Comparison of ENCODE assay signal across 9 cellular contexts in the genomic region with DNA sequence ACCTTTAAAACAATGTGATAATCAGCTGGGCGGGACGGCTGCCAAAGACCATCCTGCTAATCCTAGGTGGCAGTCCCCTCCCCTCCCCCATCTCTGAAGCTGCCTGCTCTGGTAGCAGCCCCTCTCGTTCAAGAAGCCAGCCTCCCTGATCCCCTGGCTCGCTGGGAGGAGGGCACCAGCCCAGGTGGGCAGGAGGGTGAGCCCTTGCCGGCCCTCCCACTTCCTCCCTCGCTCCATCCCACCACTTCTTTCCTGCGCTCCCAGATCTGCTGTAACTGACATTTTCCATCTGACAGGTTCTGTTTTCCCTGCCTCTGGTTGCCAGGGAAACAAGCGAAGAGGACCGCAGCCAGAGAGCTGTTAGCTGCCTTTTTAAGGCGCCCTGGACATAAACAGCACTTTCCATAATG.
A peak's percentile ranks its signal among the peaks of the same experiment; 100 is the strongest.
DNase-seq lines count a peak whose midpoint lies in the region; ATAC-seq and TF ChIP-seq lines count a peak whose summit lies in the region.
"Had no signal": no experiment of that assay in that cellular context is flagged by ENCODE, and none has a peak within 500 bp of the region (broad histone marks: within the 10 kb centered on the region; RNA-seq: fewer than 3 reads in every experiment).

No MANE protein-coding gene starts in this region.

- H3K27me3 ChIP-seq in dorsolateral prefrontal cortex = no peaks in the 10 kb centered on the region

- peak overlapping the region in 55 of 59 donors; percentile 6 to 95 (median 76) for H3K27ac ChIP-seq in dorsolateral prefrontal cortex

- no peaks in the 10 kb centered on the region for H3K9me3 Mint-ChIP-seq in nephron progenitor cell
- H3K9me3 Mint-ChIP-seq in effector memory CD8-positive, alpha-beta T cell = no peaks in the 10 kb centered on the region
- H3K9me3 Mint-ChIP-seq: T-helper 1 cell treated with Interleukin-12 subunit alpha and Interleukin-12 subunit beta and Interleukin-4 antibody, amounts not matched to agents 30 μg/mL and 1 μg/mL, for 36 hours had no signal

- intact Hi-C loops in dorsolateral prefrontal cortex (cut with DNase I) = no loop called here

- H3K4me3 ChIP-seq in dorsolateral prefrontal cortex = peak overlapping the region in 44 of 59 donors; percentile 0 to 52 (median 32)

- H3K27ac Mint-ChIP-seq in nephron progenitor cell = no peak overlapping the region
- peak overlapping the region in 1 of 2 donors; percentile 53 for H3K27ac Mint-ChIP-seq in effector memory CD8-positive, alpha-beta T cell
- H3K27ac Mint-ChIP-seq: T-helper 1 cell treated with Interleukin-12 subunit alpha and Interleukin-12 subunit beta and Interleukin-4 antibody, amounts not matched to agents 30 μg/mL and 1 μg/mL, for 36 hours had no signal

- peaks cover 66% of the 10 kb centered on the region for H3K27me3 Mint-ChIP-seq in nephron progenitor cell (ENCODE audit: low read depth, poor library complexity)
- H3K27me3 Mint-ChIP-seq in effector memory CD8-positive, alpha-beta T cell = peaks cover 5 to 49% of the 10 kb centered on the region in 2 donors

- no peak for ATAC-seq in GM21528 (IDR thresholded peaks at IDR 0.05; ENCODE audit: low FRiP score, unreplicated experiment)
- ATAC-seq in effector memory CD8-positive, alpha-beta T cell (replicated peaks) = no peak

- TF ChIP-seq CTCF in dorsolateral prefrontal cortex (IDR thresholded peaks at IDR 0.05 in 54 of 56, conservative IDR thresholded peaks at IDR 0.05 in 2 of 56; ENCODE audit: low read depth in 1 of 56, partially characterized antibody in 56 of 56) (no peak), nephron progenitor cell (IDR thresholded peaks at IDR 0.05) (no peak)

- no peaks in the 10 kb centered on the region for H3K36me3 Mint-ChIP-seq in nephron progenitor cell (ENCODE audit: low read depth)
- H3K36me3 Mint-ChIP-seq in effector memory CD8-positive, alpha-beta T cell (ENCODE audit: insufficient read depth) = no peaks in the 10 kb centered on the region

- peaks cover 62% of the 10 kb centered on the region for H3K4me1 Mint-ChIP-seq in nephron progenitor cell
- peaks cover 0 to 14% of the 10 kb centered on the region in 2 donors for H3K4me1 Mint-ChIP-seq in effector memory CD8-positive, alpha-beta T cell (ENCODE audit: low read depth in 2 of 2)

- peak overlapping the region; percentile 26 for H3K4me3 Mint-ChIP-seq in nephron progenitor cell
- no peak overlapping the region for H3K4me3 Mint-ChIP-seq in effector memory CD8-positive, alpha-beta T cell
- H3K4me3 Mint-ChIP-seq: T-helper 1 cell treated with Interleukin-12 subunit alpha and Interleukin-12 subunit beta and Interleukin-4 antibody, amounts not matched to agents 30 μg/mL and 1 μg/mL, for 36 hours had no signal

- DNase-seq in DMS153 (lab: John Stamatoyannopoulos, UW) (peak; percentile 74), NCI-H2171 treated with DMSO at 0.1 percent for 48 hours (lab: John Stamatoyannopoulos, UW) (peak; percentile 97), dorsolateral prefrontal cortex (peak in 8 of 10 donors; percentile 51 to 80 (median 68)), nephron progenitor cell (peak; percentile 47), globus pallidus (ENCODE audit: low spot score) (no peak), epidermal melanocyte (ENCODE audit: insufficient read length, low spot score) (no peak)
- no peak for DNase-seq in effector memory CD8-positive, alpha-beta T cell

Comparison
In these comparisons a context has a peak if more than half of its experiments do, and no peak if none do; other contexts are left out.
1. DNase-seq: peak in DMS153 (single experiment), NCI-H2171 treated with DMSO at 0.1 percent for 48 hours (single experiment), dorsolateral prefrontal cortex (8 of 10) and nephron progenitor cell (single experiment); none in globus pallidus (single experiment), epidermal melanocyte (single experiment) and effector memory CD8-positive, alpha-beta T cell (0 of 3).